In genomic region chr3:149473314-149473990, GRCh38 we compare ENCODE assay signal across 11 cellular contexts. TPM values are rescaled to one million over a fixed set of nuclear protein-coding genes. Genes with fewer than 3 reads are reported as not detected.
DNase-seq lines count a peak whose midpoint lies in the region; ATAC-seq, FAIRE-seq and TF ChIP-seq lines count a peak whose summit lies in the region.
"Had no signal": no experiment of that assay in that cellular context is flagged by ENCODE, and none has a peak within 500 bp of the region (broad histone marks: within the 10 kb centered on the region; RNA-seq: fewer than 3 reads in every experiment).

No MANE protein-coding gene starts in this region.

- H3K9me3 ChIP-seq in A549 (no peaks in the 10 kb centered on the region), astrocyte (ENCODE audit: insufficient read depth, low read depth, low read length) (no peaks in the 10 kb centered on the region)

- H3K4me3 Mint-ChIP-seq in astrocyte (ENCODE audit: unreplicated experiment): no peak overlapping the region
- no peak overlapping the region for H3K4me3 Mint-ChIP-seq in activated CD4-positive, alpha-beta T cell treated with anti-CD3 and anti-CD28 coated beads, Interleukin-2, amount 10 ng/mL, durations not matched to agents 24 days and 14 days
- H3K4me3 Mint-ChIP-seq: activated T-helper 17 cell treated with anti-CD3 and anti-CD28 coated beads, Interleukin-2, amount 50 U/mL, for 72 hours had no signal

- H2AFZ ChIP-seq in astrocyte (ENCODE audit: low read depth, low read length): no peak overlapping the region

- H3K4me1 ChIP-seq in A549: peaks cover 80% of the 10 kb centered on the region
- H3K4me1 ChIP-seq in astrocyte (ENCODE audit: insufficient read depth, low read length): peaks cover 25% of the 10 kb centered on the region

- H3K4me3 ChIP-seq in A549 (no peak overlapping the region), astrocyte (ENCODE audit: insufficient read depth, low read depth, low read length) (no peak overlapping the region)

- ATAC-seq in A549: peak; percentile 91 to 94
- peak; percentile 98 for ATAC-seq in left colon
- ATAC-seq: activated T-helper 17 cell treated with anti-CD3 and anti-CD28 coated beads, Interleukin-2, amount 50 U/mL, for 72 hours had no signal

- H3K4me2 ChIP-seq in A549: peak overlapping the region; percentile 89
- peak overlapping the region; percentile 3 for H3K4me2 ChIP-seq in astrocyte (ENCODE audit: low read length)

- no peaks in the 10 kb centered on the region for H3K27me3 ChIP-seq in astrocyte (ENCODE audit: insufficient read depth, low read length)

- peak; percentile 5 to 37; a peak in 3 of 5 replicates for TF ChIP-seq RAD21 in A549 (conservative IDR thresholded peaks at IDR 0.05 in 1 of 2, IDR thresholded peaks at IDR 0.05 in 1 of 2)

- WGBS in A549 (ENCODE audit: missing lambda C conversion rate): 5% methylated on average over 5 of the region's 5 CpGs

- H3K27me3 Mint-ChIP-seq in astrocyte (ENCODE audit: low read depth, unreplicated experiment): no peaks in the 10 kb centered on the region
- H3K27me3 Mint-ChIP-seq in activated CD4-positive, alpha-beta T cell treated with anti-CD3 and anti-CD28 coated beads, Interleukin-2, amount 10 ng/mL, durations not matched to agents 24 days and 14 days: peaks cover 6% of the 10 kb centered on the region

- peak; percentile 46 for FAIRE-seq in A549 (lab: Jason Lieb, UNC)
- peak; percentile 70 for FAIRE-seq in astrocyte (lab: Jason Lieb, UNC)

- peak; percentile 87 to 97 for DNase-seq in A549 (ENCODE audit: low read depth in 1 of 2, low spot score in 1 of 2)
- peak; percentile 97 for DNase-seq in HS-27A (ENCODE audit: low read depth)
- DNase-seq in astrocyte (ENCODE audit: low read depth): peak; percentile 81
- DNase-seq in left colon: peak; percentile 33 to 76
- no peak for DNase-seq in cerebellar nuclear complex (lab: John Stamatoyannopoulos, UW)
- DNase-seq in NCI-H1048 (lab: John Stamatoyannopoulos, UW): no peak
- DNase-seq in NCI-H128 (lab: John Stamatoyannopoulos, UW; ENCODE audit: unreplicated experiment): no peak
- no peak for DNase-seq in activated CD4-positive, alpha-beta T cell treated with anti-CD3 and anti-CD28 coated beads, Interleukin-2, amount 10 ng/mL, durations not matched to agents 24 days and 14 days
- DNase-seq: NCI-H774; stimulated activated CD8-positive, alpha-beta memory T cell treated with anti-CD3 and anti-CD28 coated beads, Interleukin-4, amount 100 ng/mL, for 48 hours had no signal

- H3K79me2 ChIP-seq in astrocyte (ENCODE audit: insufficient read depth, low read length): no peaks in the 10 kb centered on the region

- CTCF ChIA-PET in A549 (lab: Yijun Ruan, JAX): interaction anchor here (0.7 to 2.5 kb wide), 15 partner anchors 12 to 353 kb away, joined by 3 to 10 read pairs (median 4); no protein-coding TSS in a partner anchor

- H4K20me1 ChIP-seq in astrocyte (ENCODE audit: insufficient read depth, low read length): no peaks in the 10 kb centered on the region

- TF ChIP-seq POLR2A in A549 (IDR thresholded peaks at IDR 0.05; ENCODE audit: low read length): no peak

- H3K36me3 ChIP-seq in astrocyte (ENCODE audit: insufficient read depth, low read length): no peaks in the 10 kb centered on the region

- TF ChIP-seq CTCF in A549 (IDR thresholded peaks at IDR 0.05) (no peak), astrocyte (IDR thresholded peaks at IDR 0.05; ENCODE audit: insufficient read depth, low read depth, low read length) (no peak)

- POLR2A ChIA-PET in A549 (lab: Yijun Ruan, JAX): interaction anchor here (0.5 to 1.7 kb wide), 4 partner anchors 72 to 344 kb away, joined by 3 to 6 read pairs (median 4); partner anchors contain the start of genes HPS3 and TM4SF1

- H3K27ac ChIP-seq in A549 (peak overlapping the region; percentile 89 to 93), astrocyte (ENCODE audit: low read depth, low read length) (peak overlapping the region; percentile 71)

- peak; percentile 39 to 79; a peak in 2 of 5 replicates for TF ChIP-seq EP300 in A549 (IDR thresholded peaks at IDR 0.05)

- peaks cover 36% of the 10 kb centered on the region for H3K4me1 Mint-ChIP-seq in astrocyte (ENCODE audit: low read depth, unreplicated experiment)
- no peaks in the 10 kb centered on the region for H3K4me1 Mint-ChIP-seq in activated CD4-positive, alpha-beta T cell treated with anti-CD3 and anti-CD28 coated beads, Interleukin-2, amount 10 ng/mL, durations not matched to agents 24 days and 14 days
- H3K4me1 Mint-ChIP-seq: activated T-helper 17 cell treated with anti-CD3 and anti-CD28 coated beads, Interleukin-2, amount 50 U/mL, for 72 hours had no signal

- intact Hi-C loops in left colon (cut with DNase I, micrococcal nuclease): loop anchor here in 1 of 2 donors (10.0 kb wide), 2 partner anchors 89 to 119 kb away; no protein-coding TSS in a partner anchor
- intact Hi-C loops in activated CD4-positive, alpha-beta T cell treated with anti-CD3 and anti-CD28 coated beads, Interleukin-2, amount 10 ng/mL, durations not matched to agents 24 days and 14 days (cut with micrococcal nuclease): no loop called here

- H3K9me3 Mint-ChIP-seq in astrocyte (ENCODE audit: unreplicated experiment): no peaks in the 10 kb centered on the region
- H3K9me3 Mint-ChIP-seq in activated CD4-positive, alpha-beta T cell treated with anti-CD3 and anti-CD28 coated beads, Interleukin-2, amount 10 ng/mL, durations not matched to agents 24 days and 14 days: no peaks in the 10 kb centered on the region
- H3K9me3 Mint-ChIP-seq: activated T-helper 17 cell treated with anti-CD3 and anti-CD28 coated beads, Interleukin-2, amount 50 U/mL, for 72 hours had no signal

- no peaks in the 10 kb centered on the region for H3K36me3 Mint-ChIP-seq in astrocyte (ENCODE audit: low read depth, unreplicated experiment)
- H3K36me3 Mint-ChIP-seq in activated CD4-positive, alpha-beta T cell treated with anti-CD3 and anti-CD28 coated beads, Interleukin-2, amount 10 ng/mL, durations not matched to agents 24 days and 14 days (ENCODE audit: low read depth): no peaks in the 10 kb centered on the region

- peak overlapping the region; percentile 42 for H3K27ac Mint-ChIP-seq in astrocyte (ENCODE audit: unreplicated experiment)
- H3K27ac Mint-ChIP-seq in activated CD4-positive, alpha-beta T cell treated with anti-CD3 and anti-CD28 coated beads, Interleukin-2, amount 10 ng/mL, durations not matched to agents 24 days and 14 days: no peak overlapping the region
- H3K27ac Mint-ChIP-seq: activated T-helper 17 cell treated with anti-CD3 and anti-CD28 coated beads, Interleukin-2, amount 50 U/mL, for 72 hours had no signal

- no peak overlapping the region for H3K9ac ChIP-seq in astrocyte (ENCODE audit: low read length)

TF ChIP-seq in A549, 52 proteins besides CTCF, POLR2A, EP300 and RAD21 (continues in another document):
- TF ChIP-seq, protein P1, sequence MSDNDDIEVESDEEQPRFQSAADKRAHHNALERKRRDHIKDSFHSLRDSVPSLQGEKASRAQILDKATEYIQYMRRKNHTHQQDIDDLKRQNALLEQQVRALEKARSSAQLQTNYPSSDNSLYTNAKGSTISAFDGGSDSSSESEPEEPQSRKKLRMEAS (IDR thresholded peaks at IDR 0.05): peak; percentile 85
- TF ChIP-seq HDAC2 (IDR thresholded peaks at IDR 0.05) (no peak), EHF (CRISPR knock-in tag; IDR thresholded peaks at IDR 0.05) (0 out of 2 replicates have a peak, but pooled peaks have one; percentile 62), HOXB5 (CRISPR knock-in tag; IDR thresholded peaks at IDR 0.05) (no peak), CBX8 (IDR thresholded peaks at IDR 0.05) (no peak), HOXA7 (CRISPR knock-in tag; IDR thresholded peaks at IDR 0.05) (peak; percentile 32; the same call in 1 of the 2 replicates), CBX2 (IDR thresholded peaks at IDR 0.05; ENCODE audit: borderline replicate concordance, low read depth) (no peak), ZC3H11A (IDR thresholded peaks at IDR 0.05) (no peak), ZNF302 (CRISPR knock-in tag; IDR thresholded peaks at IDR 0.05) (no peak), RARB (CRISPR knock-in tag; IDR thresholded peaks at IDR 0.05) (no peak), GATA3 (IDR thresholded peaks at IDR 0.05; ENCODE audit: borderline replicate concordance) (peak; percentile 90), JUN (IDR thresholded peaks at IDR 0.05) (peak; percentile 79; a peak in 4 of 5 replicates), POLR2AphosphoS2 (conservative IDR thresholded peaks at IDR 0.05; ENCODE audit: low read length) (no peak)
- TF ChIP-seq, protein P2, sequence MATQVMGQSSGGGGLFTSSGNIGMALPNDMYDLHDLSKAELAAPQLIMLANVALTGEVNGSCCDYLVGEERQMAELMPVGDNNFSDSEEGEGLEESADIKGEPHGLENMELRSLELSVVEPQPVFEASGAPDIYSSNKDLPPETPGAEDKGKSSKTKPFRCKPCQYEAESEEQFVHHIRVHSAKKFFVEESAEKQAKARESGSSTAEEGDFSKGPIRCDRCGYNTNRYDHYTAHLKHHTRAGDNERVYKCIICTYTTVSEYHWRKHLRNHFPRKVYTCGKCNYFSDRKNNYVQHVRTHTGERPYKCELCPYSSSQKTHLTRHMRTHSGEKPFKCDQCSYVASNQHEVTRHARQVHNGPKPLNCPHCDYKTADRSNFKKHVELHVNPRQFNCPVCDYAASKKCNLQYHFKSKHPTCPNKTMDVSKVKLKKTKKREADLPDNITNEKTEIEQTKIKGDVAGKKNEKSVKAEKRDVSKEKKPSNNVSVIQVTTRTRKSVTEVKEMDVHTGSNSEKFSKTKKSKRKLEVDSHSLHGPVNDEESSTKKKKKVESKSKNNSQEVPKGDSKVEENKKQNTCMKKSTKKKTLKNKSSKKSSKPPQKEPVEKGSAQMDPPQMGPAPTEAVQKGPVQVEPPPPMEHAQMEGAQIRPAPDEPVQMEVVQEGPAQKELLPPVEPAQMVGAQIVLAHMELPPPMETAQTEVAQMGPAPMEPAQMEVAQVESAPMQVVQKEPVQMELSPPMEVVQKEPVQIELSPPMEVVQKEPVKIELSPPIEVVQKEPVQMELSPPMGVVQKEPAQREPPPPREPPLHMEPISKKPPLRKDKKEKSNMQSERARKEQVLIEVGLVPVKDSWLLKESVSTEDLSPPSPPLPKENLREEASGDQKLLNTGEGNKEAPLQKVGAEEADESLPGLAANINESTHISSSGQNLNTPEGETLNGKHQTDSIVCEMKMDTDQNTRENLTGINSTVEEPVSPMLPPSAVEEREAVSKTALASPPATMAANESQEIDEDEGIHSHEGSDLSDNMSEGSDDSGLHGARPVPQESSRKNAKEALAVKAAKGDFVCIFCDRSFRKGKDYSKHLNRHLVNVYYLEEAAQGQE (IDR thresholded peaks at IDR 0.05): no peak

RNA-seq across cellular contexts. Expression of gene TM4SF4, which starts 1.0 kb away (rescaled TPM):
- polyA plus RNA-seq in A549 (2011; rRNA removed) (17.4 and 38.6 TPM in 2 replicates), A549 (2017; fragmentation: RNase III; extraction: RNeasy Plus Mini Kit Qiagen cat#74134 plus additional on column Dnase treatment) (28.7 to 45.2 TPM (median 32.2 TPM) in 3 replicates)
- 6.2 and 9.6 TPM in 2 replicates for polyA plus RNA-seq in A549 (2012; cell fraction: cytosol; rRNA removed)
- polyA plus RNA-seq in A549 (2012; cell fraction: nucleus; rRNA removed): 5.8 and 6.9 TPM in 2 replicates
- polyA minus RNA-seq in A549 (2011; rRNA and poly(A)+ RNA removed): 20.8 and 30.0 TPM in 2 replicates
- total RNA-seq in astrocyte (not detected in 2 replicates), left colon (under 1 TPM in 1 of 2 donors, not detected in 1; 0.70 TPM)
- not detected in 2 replicates for total RNA-seq in activated CD4-positive, alpha-beta T cell treated with anti-CD3 and anti-CD28 coated beads, Interleukin-2, amount 10 ng/mL, durations not matched to agents 24 days and 14 days
- total RNA-seq: activated T-helper 17 cell treated with anti-CD3 and anti-CD28 coated beads, Interleukin-2, amount 50 U/mL, for 72 hours had no signal

Comparison
In these comparisons a context has a peak if more than half of its experiments do, and no peak if none do; other contexts are left out.
1. DNase-seq: peak in A549 (2 of 2), HS-27A (single experiment), astrocyte (single experiment) and left colon (2 of 2); none in cerebellar nuclear complex (0 of 2), NCI-H1048 (single experiment), NCI-H128 (single experiment) and activated CD4-positive, alpha-beta T cell treated with anti-CD3 and anti-CD28 coated beads, Interleukin-2, amount 10 ng/mL, durations not matched to agents 24 days and 14 days (single experiment).